ENCODE assay signal across 1 cellular context in the genomic region with DNA sequence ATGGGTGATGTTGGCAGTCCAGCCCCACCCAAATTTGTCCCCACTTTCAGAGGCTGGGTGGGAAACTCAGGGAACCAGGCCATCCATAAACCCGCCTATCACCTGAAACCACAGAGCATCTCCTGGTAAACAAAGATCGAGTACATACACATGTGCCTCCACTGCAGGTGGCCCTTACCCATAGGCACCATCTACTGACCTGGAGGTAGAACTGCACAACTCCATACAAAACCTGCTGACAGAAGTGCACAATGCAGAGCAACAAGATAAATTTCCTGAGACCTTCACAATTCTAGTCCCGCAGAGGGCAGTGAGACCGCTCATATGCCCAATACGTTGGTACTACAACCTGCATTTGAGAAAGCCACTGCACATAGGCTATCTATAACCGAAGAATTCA.
TF ChIP-seq lines count a peak whose summit lies in the region.

No MANE protein-coding gene starts in this region.

TF ChIP-seq in SK-N-SH treated with all-trans-retinoic acid at 6 μM for 48 hours, 23 proteins besides CTCF, POLR2A, EP300 and RAD21 (continued from another document):
- TF ChIP-seq PATZ1 (CRISPR knock-in tag; IDR thresholded peaks at IDR 0.05; ENCODE audit: borderline replicate concordance) = no peak
- no peak for TF ChIP-seq CSDC2 (CRISPR knock-in tag; IDR thresholded peaks at IDR 0.05)
- TF ChIP-seq ISL1 (CRISPR knock-in tag; IDR thresholded peaks at IDR 0.05) = no peak
- no peak for TF ChIP-seq RARB (CRISPR knock-in tag; IDR thresholded peaks at IDR 0.05)
- no peak for TF ChIP-seq ZFP30 (CRISPR knock-in tag; IDR thresholded peaks at IDR 0.05)
- no peak for TF ChIP-seq TOX (CRISPR knock-in tag; IDR thresholded peaks at IDR 0.05; ENCODE audit: borderline replicate concordance)
- no peak for TF ChIP-seq ARNTL (CRISPR knock-in tag; IDR thresholded peaks at IDR 0.05; ENCODE audit: borderline replicate concordance, low read depth)
- TF ChIP-seq ZNF70 (CRISPR knock-in tag; IDR thresholded peaks at IDR 0.05) = no peak
TF ChIP-seq in SK-N-SH treated with all-trans-retinoic acid at 6 μM for 48 hours: peak in this region for 0.
